In genomic region chr6:97913721-97914120, GRCh38 we compare ENCODE assay signal across 7 cellular contexts.
"Had no signal": no experiment of that assay in that cellular context is flagged by ENCODE, and none has a peak within 500 bp of the region (broad histone marks: within the 10 kb centered on the region; RNA-seq: fewer than 3 reads in every experiment).

No MANE protein-coding gene starts in this region.

- ATAC-seq: GM23338 had no signal

- H3K4me3 ChIP-seq: GM23338 had no signal

- H3K4me2 ChIP-seq: GM23338 had no signal

- FAIRE-seq: H1, H54, HTR-8/SVneo had no signal

- H3K9me3 Mint-ChIP-seq: GM23338, H9 had no signal

- DNase-seq: H9, HCEC 1CT, IMR-90 had no signal

- H3K27ac Mint-ChIP-seq: GM23338, H9 had no signal

- H3K4me3 Mint-ChIP-seq: GM23338, H9 had no signal

- H2AFZ ChIP-seq: GM23338 had no signal
